16 cellular contexts compared by ENCODE assay signal in genomic region chr1:58528518-58528917, GRCh38. TPM values are rescaled to one million over a fixed set of nuclear protein-coding genes. Genes with fewer than 3 reads are reported as not detected.
DNase-seq lines count a peak whose midpoint lies in the region; FAIRE-seq lines count a peak whose summit lies in the region.
"Had no signal": no experiment of that assay in that cellular context is flagged by ENCODE, and none has a peak within 500 bp of the region (broad histone marks: within the 10 kb centered on the region; RNA-seq: fewer than 3 reads in every experiment).

No MANE protein-coding gene starts in this region.

- FAIRE-seq in GM18507 (lab: Jason Lieb, UNC): peak; percentile 60
- FAIRE-seq in frontal cortex (lab: Jason Lieb, UNC): no peak

- DNase-seq in AG08396 (ENCODE audit: low spot score) (peak; percentile 16), GM18507 (ENCODE audit: extremely low spot score, insufficient read length, low read depth) (no peak), amniotic epithelial cell (ENCODE audit: low read depth) (peak; percentile 88), iris pigment epithelial cell (ENCODE audit: low read depth) (peak; percentile 83), NCI-H2107 (lab: John Stamatoyannopoulos, UW) (no peak), NCI-H1436 treated with DMSO at 0.1 percent for 48 hours (lab: John Stamatoyannopoulos, UW) (no peak), activated T-cell treated with anti-CD3 and anti-CD28 coated beads for 4 hours (no peak), frontal cortex (ENCODE audit: low spot score in 2 of 2) (no peak)
- DNase-seq: activated B cell treated with CpG ODN at 0.5 μM for 24 hours, amygdala, DMS79 treated with DMSO at 0.1 percent for 48 hours, dorsolateral prefrontal cortex, KG1, NCI-H2081, SW 1271, upper lobe of right lung had no signal

RNA-seq across cellular contexts. Expression of gene OMA1, which starts 18.0 kb away (rescaled TPM):
- total RNA-seq in frontal cortex: 47.3 TPM

RNA-seq across cellular contexts. Expression of gene TACSTD2, which starts 48.5 kb away (rescaled TPM):
- total RNA-seq in frontal cortex: under 0.01 TPM
- total RNA-seq: activated B cell treated with CpG ODN at 0.5 μM for 24 hours had no signal

Comparison
In these comparisons a context has a peak if more than half of its experiments do, and no peak if none do; other contexts are left out.
1. DNase-seq: peak in AG08396 (single experiment), amniotic epithelial cell (single experiment) and iris pigment epithelial cell (single experiment); none in GM18507 (single experiment), NCI-H2107 (single experiment), NCI-H1436 treated with DMSO at 0.1 percent for 48 hours (single experiment), activated T-cell treated with anti-CD3 and anti-CD28 coated beads for 4 hours (single experiment) and frontal cortex (0 of 2).